ENCODE assay signal across 16 cellular contexts in the genomic region with DNA sequence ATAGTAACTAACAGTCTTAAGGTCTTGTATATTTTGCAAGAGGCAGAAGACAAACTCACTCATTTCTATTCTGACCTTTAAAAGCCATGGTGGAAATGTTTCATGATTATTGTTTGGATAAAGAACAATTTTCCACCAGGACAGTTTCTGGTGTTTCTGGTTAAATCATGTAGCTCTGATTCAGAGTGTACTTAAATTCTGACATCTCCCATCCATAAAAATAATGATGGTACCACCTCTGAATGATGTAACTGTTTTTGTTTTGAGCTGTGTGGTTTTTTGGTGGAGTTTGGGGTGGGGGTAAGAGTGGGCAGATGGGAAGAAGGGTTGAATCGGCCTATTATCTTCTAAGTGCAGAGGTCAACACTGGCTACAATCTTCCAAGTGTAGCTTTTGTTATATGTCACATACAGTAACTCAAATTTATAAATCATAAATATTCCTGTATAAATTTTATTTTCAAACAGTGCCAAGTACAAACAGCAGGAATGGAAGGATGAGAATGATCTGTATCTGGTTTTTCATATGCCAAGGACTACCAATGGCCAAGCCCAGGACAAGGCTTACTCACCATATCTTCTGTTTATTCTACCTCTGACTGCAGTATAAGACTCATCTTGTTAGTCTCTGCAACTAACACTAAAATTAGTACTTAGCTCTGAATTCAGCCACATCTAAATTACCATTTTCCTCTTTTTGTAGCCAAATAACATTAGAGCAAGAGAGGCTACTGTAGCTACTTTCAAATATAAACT.
DNase-seq lines count a peak whose midpoint lies in the region; ATAC-seq and TF ChIP-seq lines count a peak whose summit lies in the region.
"Had no signal": no experiment of that assay in that cellular context is flagged by ENCODE, and none has a peak within 500 bp of the region (broad histone marks: within the 10 kb centered on the region; RNA-seq: fewer than 3 reads in every experiment).

No MANE protein-coding gene starts in this region.

- TF ChIP-seq POLR2A in Peyer's patch (IDR thresholded peaks at IDR 0.05), result no peak

- H3K4me3 Mint-ChIP-seq in activated CD4-positive, alpha-beta T cell treated with anti-CD3 and anti-CD28 coated beads for 36 hours, result peak overlapping the region; percentile 54
- no peak overlapping the region for H3K4me3 Mint-ChIP-seq in HFFc6
- no peak overlapping the region for H3K4me3 Mint-ChIP-seq in CD4-positive, alpha-beta T cell
- H3K4me3 Mint-ChIP-seq: neural crest cell had no signal

- H3K9me3 ChIP-seq in adipocyte (ENCODE audit: control insufficient read depth, low read length), result no peaks in the 10 kb centered on the region
- no peaks in the 10 kb centered on the region for H3K9me3 ChIP-seq in CD4-positive, alpha-beta T cell (ENCODE audit: control insufficient read depth, low read length)
- no peaks in the 10 kb centered on the region for H3K9me3 ChIP-seq in Peyer's patch
- H3K9me3 ChIP-seq: right atrium auricular region had no signal

- no peaks in the 10 kb centered on the region for H3K9me3 Mint-ChIP-seq in activated CD4-positive, alpha-beta T cell treated with anti-CD3 and anti-CD28 coated beads for 36 hours (ENCODE audit: low read depth)
- no peaks in the 10 kb centered on the region for H3K9me3 Mint-ChIP-seq in HFFc6
- no peaks in the 10 kb centered on the region for H3K9me3 Mint-ChIP-seq in CD4-positive, alpha-beta T cell
- H3K9me3 Mint-ChIP-seq: CD8-positive, alpha-beta T cell; effector memory CD8-positive, alpha-beta T cell; IgD-negative memory B cell; neural crest cell had no signal

- DNase-seq in activated CD4-positive, alpha-beta T cell treated with anti-CD3 and anti-CD28 coated beads for 36 hours, result peak; percentile 33
- DNase-seq in activated CD4-positive, alpha-beta T cell treated with anti-CD3 and anti-CD28 coated beads, Interleukin-2, amount 50 U/mL, for 4 hours, result no peak
- DNase-seq in HFFc6, result no peak
- DNase-seq in adipocyte (ENCODE audit: low read depth), result peak; percentile 29
- no peak for DNase-seq in sciatic nerve (ENCODE audit: low spot score)
- no peak for DNase-seq in CD4-positive, alpha-beta T cell
- DNase-seq in NCI-H226, result no peak
- DNase-seq in Peyer's patch, result no peak
- DNase-seq: 8988T; CD8-positive, alpha-beta T cell; GF-D8; WERI-Rb-1 had no signal

- no peak overlapping the region for H3K27ac ChIP-seq in CD4-positive, alpha-beta T cell (ENCODE audit: low read depth, low read length)
- no peak overlapping the region for H3K27ac ChIP-seq in Peyer's patch
- H3K27ac ChIP-seq: right atrium auricular region, WERI-Rb-1 had no signal

- H3K4me1 ChIP-seq in adipocyte (ENCODE audit: control insufficient read depth, insufficient read depth, low read length), result peaks cover 31% of the 10 kb centered on the region
- H3K4me1 ChIP-seq in Peyer's patch, result no peaks in the 10 kb centered on the region
- H3K4me1 ChIP-seq: right atrium auricular region had no signal

- H3K4me3 ChIP-seq in adipocyte (ENCODE audit: low read length), result no peak overlapping the region
- H3K4me3 ChIP-seq in Peyer's patch, result no peak overlapping the region
- H3K4me3 ChIP-seq: right atrium auricular region had no signal

- H3K9ac ChIP-seq in adipocyte (ENCODE audit: low read length), result no peak overlapping the region

- ATAC-seq in activated CD4-positive, alpha-beta T cell treated with anti-CD3 and anti-CD28 coated beads for 36 hours, result peak; percentile 9
- peak; percentile 38 for ATAC-seq in sciatic nerve
- no peak for ATAC-seq in CD4-positive, alpha-beta T cell (ENCODE audit: poor library complexity)

- H3K27me3 ChIP-seq in adipocyte (replicated peaks; ENCODE audit: control insufficient read depth, insufficient read depth, low read length), result no peaks in the 10 kb centered on the region
- H3K27me3 ChIP-seq in CD4-positive, alpha-beta T cell (ENCODE audit: control insufficient read depth, insufficient read depth, low read length), result no peaks in the 10 kb centered on the region
- no peaks in the 10 kb centered on the region for H3K27me3 ChIP-seq in Peyer's patch
- H3K27me3 ChIP-seq: right atrium auricular region had no signal

- H3K27ac Mint-ChIP-seq in activated CD4-positive, alpha-beta T cell treated with anti-CD3 and anti-CD28 coated beads for 36 hours, result peak overlapping the region; percentile 85
- peak overlapping the region; percentile 24; the same call in 1 of the 2 replicates for H3K27ac Mint-ChIP-seq in HFFc6
- H3K27ac Mint-ChIP-seq in CD4-positive, alpha-beta T cell, result no peak overlapping the region
- H3K27ac Mint-ChIP-seq: CD8-positive, alpha-beta T cell; effector memory CD8-positive, alpha-beta T cell; IgD-negative memory B cell had no signal

- CTCF ChIA-PET in activated CD4-positive, alpha-beta T cell treated with anti-CD3 and anti-CD28 coated beads for 36 hours (lab: Charles Lee), result interaction anchor here (0.6 to 2.9 kb wide), 7 partner anchors 10 to 390 kb away, joined by 3 to 24 read pairs (median 4); no protein-coding TSS in a partner anchor
- CTCF ChIA-PET in CD4-positive, alpha-beta T cell (lab: Charles Lee), result no interaction called here

- peaks cover 49% of the 10 kb centered on the region for H3K4me1 Mint-ChIP-seq in activated CD4-positive, alpha-beta T cell treated with anti-CD3 and anti-CD28 coated beads for 36 hours
- H3K4me1 Mint-ChIP-seq in HFFc6 (ENCODE audit: low read depth), result peaks cover 36% of the 10 kb centered on the region
- H3K4me1 Mint-ChIP-seq in CD4-positive, alpha-beta T cell (ENCODE audit: low read depth), result no peaks in the 10 kb centered on the region

- H3K36me3 ChIP-seq in adipocyte (ENCODE audit: control insufficient read depth, insufficient read depth, low read length, severe bottlenecking), result peaks cover 3% of the 10 kb centered on the region
- H3K36me3 ChIP-seq in Peyer's patch, result no peaks in the 10 kb centered on the region
- H3K36me3 ChIP-seq: right atrium auricular region, WERI-Rb-1 had no signal

- peaks cover 7% of the 10 kb centered on the region for H3K36me3 Mint-ChIP-seq in activated CD4-positive, alpha-beta T cell treated with anti-CD3 and anti-CD28 coated beads for 36 hours (ENCODE audit: low read depth)
- peaks cover 39% of the 10 kb centered on the region for H3K36me3 Mint-ChIP-seq in HFFc6 (ENCODE audit: low read depth)
- no peaks in the 10 kb centered on the region for H3K36me3 Mint-ChIP-seq in CD4-positive, alpha-beta T cell (ENCODE audit: low read depth)
- H3K36me3 Mint-ChIP-seq: CD8-positive, alpha-beta T cell had no signal

- peaks cover 10% of the 10 kb centered on the region for H3K27me3 Mint-ChIP-seq in activated CD4-positive, alpha-beta T cell treated with anti-CD3 and anti-CD28 coated beads for 36 hours
- no peaks in the 10 kb centered on the region for H3K27me3 Mint-ChIP-seq in HFFc6 (ENCODE audit: insufficient read depth)
- peaks cover 8% of the 10 kb centered on the region for H3K27me3 Mint-ChIP-seq in CD4-positive, alpha-beta T cell

- intact Hi-C loops in activated CD4-positive, alpha-beta T cell treated with anti-CD3 and anti-CD28 coated beads for 36 hours (cut with DNase I, micrococcal nuclease), result loop anchor here in 1 of 2 experiments (1.0 to 5.0 kb wide), 2 partner anchors 110 to 537 kb away; no protein-coding TSS in a partner anchor
- intact Hi-C loops in sciatic nerve (cut with DNase I), result no loop called here
- intact Hi-C loops in CD4-positive, alpha-beta T cell (cut with DNase I, micrococcal nuclease), result no loop called here

- POLR2A ChIA-PET in activated CD4-positive, alpha-beta T cell treated with anti-CD3 and anti-CD28 coated beads for 36 hours (lab: Charles Lee), result interaction anchor here (0.6 to 2.1 kb wide), 12 partner anchors 13 to 250 kb away, joined by 3 to 7 read pairs (median 4); no protein-coding TSS in a partner anchor
- POLR2A ChIA-PET in CD4-positive, alpha-beta T cell (lab: Charles Lee), result no interaction called here

- TF ChIP-seq CTCF in HFFc6 (IDR thresholded peaks at IDR 0.05) (no peak), Peyer's patch (IDR thresholded peaks at IDR 0.05) (no peak)
- TF ChIP-seq CTCF in CD4-positive, alpha-beta T cell (IDR thresholded peaks at IDR 0.05), result no peak

Comparison
In these comparisons a context has a peak if more than half of its experiments do, and no peak if none do; other contexts are left out.
1. DNase-seq: peak in activated CD4-positive, alpha-beta T cell treated with anti-CD3 and anti-CD28 coated beads for 36 hours (single experiment) and adipocyte (single experiment); none in activated CD4-positive, alpha-beta T cell treated with anti-CD3 and anti-CD28 coated beads, Interleukin-2, amount 50 U/mL, for 4 hours (0 of 2), HFFc6 (single experiment), sciatic nerve (single experiment), CD4-positive, alpha-beta T cell (0 of 10), NCI-H226 (single experiment) and Peyer's patch (0 of 3).